Comparison of ENCODE assay signal across 9 cellular contexts in genomic region chr2:96342085-96342484, GRCh38. TPM values are rescaled to one million over a fixed set of nuclear protein-coding genes. Genes with fewer than 3 reads are reported as not detected.
DNase-seq lines count a peak whose midpoint lies in the region; ATAC-seq and TF ChIP-seq lines count a peak whose summit lies in the region.
"Had no signal": no experiment of that assay in that cellular context is flagged by ENCODE, and none has a peak within 500 bp of the region (broad histone marks: within the 10 kb centered on the region; RNA-seq: fewer than 3 reads in every experiment).

No MANE protein-coding gene starts in this region.

- peak; percentile 55 for DNase-seq in stimulated activated naive CD4-positive, alpha-beta T cell treated with Interleukin-2 at 50 U/mL for 16 hours (lab: John Stamatoyannopoulos, UW)
- no peak for DNase-seq in stimulated activated naive CD4-positive, alpha-beta T cell (lab: John Stamatoyannopoulos, UW)
- DNase-seq in fibroblast of gingiva (ENCODE audit: low read depth): peak; percentile 61
- no peak for DNase-seq in occipital lobe (lab: John Stamatoyannopoulos, UW)
- DNase-seq in NCI-H2029 (lab: John Stamatoyannopoulos, UW): no peak
- no peak for DNase-seq in NCI-H524 (lab: John Stamatoyannopoulos, UW)
- DNase-seq: DMS79 had no signal

- H3K27ac ChIP-seq in VCaP: peak overlapping the region; percentile 66; the same call in 1 of the 2 replicates

- no peak for TF ChIP-seq CTCF in VCaP (conservative IDR thresholded peaks at IDR 0.05)

- no peak for ATAC-seq in HG03196 (IDR thresholded peaks at IDR 0.05; ENCODE audit: unreplicated experiment)

RNA-seq across cellular contexts. Expression of gene NCAPH, which starts 6.5 kb away (rescaled TPM):
- total RNA-seq in occipital lobe: 2.3 TPM

RNA-seq across cellular contexts. Expression of gene ITPRIPL1, which starts 17.0 kb away (rescaled TPM):
- total RNA-seq in occipital lobe: 7.5 TPM

RNA-seq across cellular contexts. Expression of gene SNRNP200, which starts 36.7 kb away (rescaled TPM):
- 40.4 TPM for total RNA-seq in occipital lobe

Comparison
In these comparisons a context has a peak if more than half of its experiments do, and no peak if none do; other contexts are left out.
1. DNase-seq: peak in stimulated activated naive CD4-positive, alpha-beta T cell treated with Interleukin-2 at 50 U/mL for 16 hours (single experiment) and fibroblast of gingiva (single experiment); none in stimulated activated naive CD4-positive, alpha-beta T cell (0 of 6), occipital lobe (single experiment), NCI-H2029 (single experiment) and NCI-H524 (0 of 2).